In genomic region chr5:79074641-79075040, GRCh38 we compare ENCODE assay signal across 15 cellular contexts. TPM values are rescaled to one million over a fixed set of nuclear protein-coding genes. Genes with fewer than 3 reads are reported as not detected.
DNase-seq lines count a peak whose midpoint lies in the region; ATAC-seq, FAIRE-seq and TF ChIP-seq lines count a peak whose summit lies in the region.
"Had no signal": no experiment of that assay in that cellular context is flagged by ENCODE, and none has a peak within 500 bp of the region (broad histone marks: within the 10 kb centered on the region; RNA-seq: fewer than 3 reads in every experiment).

No MANE protein-coding gene starts in this region.

- peak; percentile 78 for FAIRE-seq in RCC 7860 (lab: Jason Lieb, UNC)
- FAIRE-seq: G401.6 had no signal

- CTCF ChIA-PET in MCF 10A (lab: Yijun Ruan, JAX) = interaction anchor here (0.8 to 4.0 kb wide), 4 partner anchors 10 to 58 kb away, joined by 3 to 21 read pairs (median 4); no protein-coding TSS in a partner anchor
- CTCF ChIA-PET in activated CD4-positive, alpha-beta memory T cell treated with anti-CD3 and anti-CD28 coated beads, Interleukin-2, amount 10 ng/mL, durations not matched to agents 7 days and 5 days (lab: Charles Lee) = interaction anchor here (1.3 kb wide), 1 partner anchor 49 kb away, joined by 3 read pairs; no protein-coding TSS in a partner anchor

- no TSS peak for BruUV-seq in MCF 10A (replicated peaks; lab: Mats Ljungman, UMichigan)

- TF ChIP-seq POLR2A in breast epithelium (IDR thresholded peaks at IDR 0.05) = no peak

- H3K27ac ChIP-seq in breast epithelium = no peak overlapping the region

- H3K4me1 Mint-ChIP-seq in MCF 10A (ENCODE audit: insufficient read depth, unreplicated experiment) = peaks cover 9% of the 10 kb centered on the region
- H3K4me1 Mint-ChIP-seq in activated CD4-positive, alpha-beta memory T cell treated with anti-CD3 and anti-CD28 coated beads, Interleukin-2, amount 10 ng/mL, durations not matched to agents 7 days and 5 days = no peaks in the 10 kb centered on the region
- H3K4me1 Mint-ChIP-seq: B cell; central memory CD8-positive, alpha-beta T cell; IgD-negative memory B cell had no signal

- no peaks in the 10 kb centered on the region for H3K36me3 Mint-ChIP-seq in MCF 10A (ENCODE audit: insufficient read depth, unreplicated experiment)
- H3K36me3 Mint-ChIP-seq in activated CD4-positive, alpha-beta memory T cell treated with anti-CD3 and anti-CD28 coated beads, Interleukin-2, amount 10 ng/mL, durations not matched to agents 7 days and 5 days (ENCODE audit: low read depth) = no peaks in the 10 kb centered on the region
- H3K36me3 Mint-ChIP-seq: IgD-negative memory B cell, type B pancreatic cell had no signal

- TF ChIP-seq CTCF in MCF 10A (IDR thresholded peaks at IDR 0.05; ENCODE audit: unreplicated experiment) (no peak), breast epithelium (IDR thresholded peaks at IDR 0.05) (no peak), fibroblast of mammary gland (conservative IDR thresholded peaks at IDR 0.05; ENCODE audit: control insufficient read depth, insufficient read depth, low read depth, low read length) (no peak)

- DNase-seq in MCF 10A (ENCODE audit: unreplicated experiment) (peak; percentile 79), breast epithelium (ENCODE audit: low spot score in 2 of 2) (no peak), RCC 7860 (ENCODE audit: low spot score) (peak; percentile 72), fibroblast of mammary gland (ENCODE audit: low read depth) (peak; percentile 72), COLO668 (lab: John Stamatoyannopoulos, UW; ENCODE audit: unreplicated experiment) (no peak), NCI-H2171 (lab: John Stamatoyannopoulos, UW) (no peak)
- no peak for DNase-seq in activated CD4-positive, alpha-beta memory T cell treated with anti-CD3 and anti-CD28 coated beads, Interleukin-2, amount 10 ng/mL, durations not matched to agents 7 days and 5 days
- DNase-seq: RPMI8226 had no signal

- ATAC-seq in esophagus mucosa = no peak

- no peaks in the 10 kb centered on the region for H3K27me3 Mint-ChIP-seq in MCF 10A (ENCODE audit: insufficient read depth, unreplicated experiment)
- peaks cover 25% of the 10 kb centered on the region for H3K27me3 Mint-ChIP-seq in activated CD4-positive, alpha-beta memory T cell treated with anti-CD3 and anti-CD28 coated beads, Interleukin-2, amount 10 ng/mL, durations not matched to agents 7 days and 5 days

- peaks cover 4 to 12% of the 10 kb centered on the region in 2 donors for H3K9me3 ChIP-seq in breast epithelium

- H3K9me3 Mint-ChIP-seq in MCF 10A (ENCODE audit: unreplicated experiment) = no peaks in the 10 kb centered on the region
- no peaks in the 10 kb centered on the region for H3K9me3 Mint-ChIP-seq in activated CD4-positive, alpha-beta memory T cell treated with anti-CD3 and anti-CD28 coated beads, Interleukin-2, amount 10 ng/mL, durations not matched to agents 7 days and 5 days
- H3K9me3 Mint-ChIP-seq: activated T-helper 1 cell treated with anti-CD3 and anti-CD28 coated beads, Interleukin-12 subunit alpha, Interleukin-12 subunit beta, Interleukin-2, Interleukin-4 antibody, amounts not matched to agents 30 ng/mL and 10 ng/mL and 1 ng/mL, durations not matched to agents 14 hours and 24 hours and 36 hours; central memory CD8-positive, alpha-beta T cell had no signal

- no peaks in the 10 kb centered on the region for H3K36me3 ChIP-seq in breast epithelium

- H3K27ac Mint-ChIP-seq in MCF 10A (ENCODE audit: low read depth, unreplicated experiment) = no peak overlapping the region
- H3K27ac Mint-ChIP-seq in activated CD4-positive, alpha-beta memory T cell treated with anti-CD3 and anti-CD28 coated beads, Interleukin-2, amount 10 ng/mL, durations not matched to agents 7 days and 5 days = no peak overlapping the region
- H3K27ac Mint-ChIP-seq: activated T-helper 1 cell treated with anti-CD3 and anti-CD28 coated beads, Interleukin-12 subunit alpha, Interleukin-12 subunit beta, Interleukin-2, Interleukin-4 antibody, amounts not matched to agents 30 ng/mL and 10 ng/mL and 1 ng/mL, durations not matched to agents 14 hours and 24 hours and 36 hours; B cell; IgD-negative memory B cell; type B pancreatic cell had no signal

- no peaks in the 10 kb centered on the region for H3K27me3 ChIP-seq in breast epithelium

- POLR2A ChIA-PET in MCF 10A (lab: Yijun Ruan, JAX) = interaction anchor here (0.6 to 1.6 kb wide), 3 partner anchors 10 to 296 kb away, joined by 3 to 4 read pairs (median 4); partner anchors contain the start of gene ARSB
- POLR2A ChIA-PET in activated CD4-positive, alpha-beta memory T cell treated with anti-CD3 and anti-CD28 coated beads, Interleukin-2, amount 10 ng/mL, durations not matched to agents 7 days and 5 days (lab: Charles Lee) = no interaction called here

- no peak overlapping the region for H3K4me3 ChIP-seq in breast epithelium
- H3K4me3 ChIP-seq in fibroblast of mammary gland (ENCODE audit: control insufficient read depth, low read depth, low read length) = no peak overlapping the region

- no peak overlapping the region for H3K4me3 Mint-ChIP-seq in MCF 10A (ENCODE audit: unreplicated experiment)
- no peak overlapping the region for H3K4me3 Mint-ChIP-seq in activated CD4-positive, alpha-beta memory T cell treated with anti-CD3 and anti-CD28 coated beads, Interleukin-2, amount 10 ng/mL, durations not matched to agents 7 days and 5 days
- H3K4me3 Mint-ChIP-seq: activated T-helper 1 cell treated with anti-CD3 and anti-CD28 coated beads, Interleukin-12 subunit alpha, Interleukin-12 subunit beta, Interleukin-2, Interleukin-4 antibody, amounts not matched to agents 30 ng/mL and 10 ng/mL and 1 ng/mL, durations not matched to agents 14 hours and 24 hours and 36 hours; B cell; central memory CD8-positive, alpha-beta T cell; IgD-negative memory B cell; type B pancreatic cell had no signal

- no peaks in the 10 kb centered on the region for H3K4me1 ChIP-seq in breast epithelium

- intact Hi-C loops in MCF 10A (cut with micrococcal nuclease) = no loop called here
- intact Hi-C loops in breast epithelium (cut with DNase I; ENCODE audit: low total_unique reads) = no loop called here

RNA-seq across cellular contexts. Expression of gene BHMT2, which starts 5.1 kb away (rescaled TPM):
- not detected in 2 replicates for total RNA-seq in MCF 10A (2022)
- 10 to 100 TPM in 2 of 3 donors, 1 to 10 TPM in 1; 8.0 to 63.7 (median 19.3) TPM for total RNA-seq in breast epithelium
- 0.72 TPM for total RNA-seq in esophagus mucosa
- total RNA-seq in activated CD4-positive, alpha-beta memory T cell treated with anti-CD3 and anti-CD28 coated beads, Interleukin-2, amount 10 ng/mL, durations not matched to agents 7 days and 5 days = not detected
- total RNA-seq: activated T-helper 1 cell treated with anti-CD3 and anti-CD28 coated beads, Interleukin-12 subunit alpha, Interleukin-12 subunit beta, Interleukin-2, Interleukin-4 antibody, amounts not matched to agents 30 ng/mL and 10 ng/mL and 1 ng/mL, durations not matched to agents 14 hours and 24 hours and 36 hours; B cell had no signal

RNA-seq across cellular contexts. Expression of gene DMGDH, which starts 5.2 kb away (rescaled TPM):
- 9.2 and 14.7 TPM in 2 replicates for total RNA-seq in MCF 10A (2022)
- total RNA-seq in breast epithelium = 10 to 100 TPM in 1 of 3 donors, 1 to 10 TPM in 2; 1.5 to 12.5 (median 2.9) TPM
- 0.60 TPM for total RNA-seq in esophagus mucosa
- under 1 TPM; 0.23 to 0.30 TPM for total RNA-seq in activated CD4-positive, alpha-beta memory T cell treated with anti-CD3 and anti-CD28 coated beads, Interleukin-2, amount 10 ng/mL, durations not matched to agents 7 days and 5 days
- total RNA-seq: activated T-helper 1 cell treated with anti-CD3 and anti-CD28 coated beads, Interleukin-12 subunit alpha, Interleukin-12 subunit beta, Interleukin-2, Interleukin-4 antibody, amounts not matched to agents 30 ng/mL and 10 ng/mL and 1 ng/mL, durations not matched to agents 14 hours and 24 hours and 36 hours had no signal

RNA-seq across cellular contexts. Expression of gene BHMT, which starts 37.0 kb away (rescaled TPM):
- not detected in 2 replicates for total RNA-seq in MCF 10A (2022)
- 1 to 10 TPM in 1 of 3 donors, under 1 TPM in 1, not detected in 1; 0.98 to 1.8 TPM for total RNA-seq in breast epithelium
- 0.36 TPM for total RNA-seq in esophagus mucosa
- not detected for total RNA-seq in activated CD4-positive, alpha-beta memory T cell treated with anti-CD3 and anti-CD28 coated beads, Interleukin-2, amount 10 ng/mL, durations not matched to agents 7 days and 5 days
- total RNA-seq: activated T-helper 1 cell treated with anti-CD3 and anti-CD28 coated beads, Interleukin-12 subunit alpha, Interleukin-12 subunit beta, Interleukin-2, Interleukin-4 antibody, amounts not matched to agents 30 ng/mL and 10 ng/mL and 1 ng/mL, durations not matched to agents 14 hours and 24 hours and 36 hours; B cell had no signal

Comparison
In these comparisons a context has a peak if more than half of its experiments do, and no peak if none do; other contexts are left out.
1. DNase-seq: peak in MCF 10A (single experiment), RCC 7860 (single experiment) and fibroblast of mammary gland (single experiment); none in breast epithelium (0 of 2), COLO668 (single experiment), activated CD4-positive, alpha-beta memory T cell treated with anti-CD3 and anti-CD28 coated beads, Interleukin-2, amount 10 ng/mL, durations not matched to agents 7 days and 5 days (single experiment) and NCI-H2171 (single experiment).